In genomic region chr7:128103498-128104108, GRCh38 we compare ENCODE assay signal across 8 cellular contexts.
A peak's percentile ranks its signal among the peaks of the same experiment; 100 is the strongest.
DNase-seq lines count a peak whose midpoint lies in the region; ATAC-seq, FAIRE-seq and TF ChIP-seq lines count a peak whose summit lies in the region.

No MANE protein-coding gene starts in this region.

- FAIRE-seq in H54 (lab: Jason Lieb, UNC) = no peak

- no peaks in the 10 kb centered on the region for H3K36me3 ChIP-seq in mucosa of descending colon (ENCODE audit: low read depth)

- H3K4me3 ChIP-seq in choroid plexus epithelial cell (ENCODE audit: low read depth, low read length) (peak overlapping the region; percentile 38), mucosa of descending colon (no peak overlapping the region)

- DNase-seq in Right ventricle myocardium inferior (ENCODE audit: missing footprints) (peak; percentile 77), cardiac septum (ENCODE audit: low spot score) (no peak), NCI-H2029 treated with DMSO at 0.1 percent for 48 hours (lab: John Stamatoyannopoulos, UW) (peak; percentile 15), choroid plexus epithelial cell (ENCODE audit: low read depth) (peak; percentile 56), mucosa of descending colon (peak in 2 of 3 donors; percentile 19 to 48), CD1c-positive myeloid dendritic cell (ENCODE audit: extremely low spot score) (no peak), H54 (ENCODE audit: insufficient read length, low spot score) (no peak), NCI-H2227 treated with DMSO at 0.1 percent for 48 hours (lab: John Stamatoyannopoulos, UW) (no peak)

- no peaks in the 10 kb centered on the region for H3K9me3 ChIP-seq in mucosa of descending colon

- intact Hi-C loops in Right ventricle myocardium inferior (cut with DNase I) (no loop called here), cardiac septum (cut with DNase I) (no loop called here), mucosa of descending colon (cut with DNase I, micrococcal nuclease) (no loop called here)

- H3K4me1 ChIP-seq in mucosa of descending colon (ENCODE audit: low read depth) = peaks cover 5% of the 10 kb centered on the region

- ATAC-seq in Right ventricle myocardium inferior (peak; percentile 56), mucosa of descending colon (peak; percentile 44)

- no peak for TF ChIP-seq POLR2A in H54 (IDR thresholded peaks at IDR 0.05; ENCODE audit: low read depth, low read length)

- no peak for TF ChIP-seq CTCF in choroid plexus epithelial cell (conservative IDR thresholded peaks at IDR 0.05; ENCODE audit: low read depth, low read length)
- TF ChIP-seq CTCF in mucosa of descending colon (IDR thresholded peaks at IDR 0.05) = no peak

Comparison
In these comparisons a context has a peak if more than half of its experiments do, and no peak if none do; other contexts are left out.
1. DNase-seq: peak in Right ventricle myocardium inferior (single experiment), NCI-H2029 treated with DMSO at 0.1 percent for 48 hours (single experiment), choroid plexus epithelial cell (single experiment) and mucosa of descending colon (2 of 3); none in cardiac septum (single experiment), CD1c-positive myeloid dendritic cell (single experiment), H54 (single experiment) and NCI-H2227 treated with DMSO at 0.1 percent for 48 hours (single experiment).